In genomic region chr20:19070681-19071441, GRCh38 we compare ENCODE assay signal across 13 cellular contexts.
A peak's percentile ranks its signal among the peaks of the same experiment; 100 is the strongest.
DNase-seq lines count a peak whose midpoint lies in the region; ATAC-seq and TF ChIP-seq lines count a peak whose summit lies in the region.
"Had no signal": no experiment of that assay in that cellular context is flagged by ENCODE, and none has a peak within 500 bp of the region (broad histone marks: within the 10 kb centered on the region; RNA-seq: fewer than 3 reads in every experiment).

No MANE protein-coding gene starts in this region.

- H3K4me3 ChIP-seq in gastroesophageal sphincter (no peak overlapping the region), H7 (ENCODE audit: insufficient read depth, low read depth, low read length) (no peak overlapping the region)
- H3K4me3 ChIP-seq: Peyer's patch, right lobe of liver had no signal

- DNase-seq in DMS79 (lab: John Stamatoyannopoulos, UW) = peak; percentile 42
- DNase-seq in MV-4-11 (lab: John Stamatoyannopoulos, UW) = peak; percentile 73
- no peak for DNase-seq in GM19238 (ENCODE audit: insufficient read length, low spot score)
- DNase-seq in H7 = no peak
- DNase-seq in GM03348 (ENCODE audit: low spot score) = no peak
- DNase-seq: cortex of kidney, DMS 273 treated with DMSO at 0.1 percent for 48 hours, IMR-90, Peyer's patch, right lobe of liver had no signal

- ATAC-seq in GM19395 (IDR thresholded peaks at IDR 0.05; ENCODE audit: unreplicated experiment) = peak; percentile 37
- peak; percentile 24 for ATAC-seq in HG02870 (IDR thresholded peaks at IDR 0.05; ENCODE audit: unreplicated experiment)
- no peak for ATAC-seq in gastroesophageal sphincter

- H3K4me1 ChIP-seq in gastroesophageal sphincter = no peaks in the 10 kb centered on the region
- H3K4me1 ChIP-seq: Peyer's patch, right lobe of liver had no signal

- no peak for TF ChIP-seq POLR2A in gastroesophageal sphincter (IDR thresholded peaks at IDR 0.05)

- H3K27me3 ChIP-seq in gastroesophageal sphincter = no peaks in the 10 kb centered on the region
- H3K27me3 ChIP-seq in H7 (ENCODE audit: control insufficient read depth, insufficient read depth, low read length) = no peaks in the 10 kb centered on the region
- H3K27me3 ChIP-seq: Peyer's patch, right lobe of liver had no signal

- H3K27ac ChIP-seq in gastroesophageal sphincter = no peak overlapping the region
- H3K27ac ChIP-seq: Peyer's patch, right lobe of liver had no signal

- no peak for TF ChIP-seq EP300 in gastroesophageal sphincter (IDR thresholded peaks at IDR 0.05)

- no peaks in the 10 kb centered on the region for H3K36me3 ChIP-seq in gastroesophageal sphincter
- no peaks in the 10 kb centered on the region for H3K36me3 ChIP-seq in H7 (replicated peaks; ENCODE audit: control insufficient read depth, insufficient read depth, low read length)
- H3K36me3 ChIP-seq: Peyer's patch, right lobe of liver had no signal

- TF ChIP-seq CTCF in gastroesophageal sphincter (IDR thresholded peaks at IDR 0.05) = no peak

- 50 to 63% methylated on average over 2 of the region's 3 CpGs for WGBS in gastroesophageal sphincter (ENCODE audit: low coverage in 1 of 2), 2 donors

- H3K9me3 ChIP-seq in gastroesophageal sphincter = no peaks in the 10 kb centered on the region
- H3K9me3 ChIP-seq: Peyer's patch, right lobe of liver had no signal

Comparison
In these comparisons a context has a peak if more than half of its experiments do, and no peak if none do; other contexts are left out.
1. DNase-seq: peak in DMS79 (single experiment) and MV-4-11 (single experiment); none in GM19238 (single experiment), H7 (single experiment) and GM03348 (single experiment).